ENCODE assay signal across 9 cellular contexts in the genomic region with DNA sequence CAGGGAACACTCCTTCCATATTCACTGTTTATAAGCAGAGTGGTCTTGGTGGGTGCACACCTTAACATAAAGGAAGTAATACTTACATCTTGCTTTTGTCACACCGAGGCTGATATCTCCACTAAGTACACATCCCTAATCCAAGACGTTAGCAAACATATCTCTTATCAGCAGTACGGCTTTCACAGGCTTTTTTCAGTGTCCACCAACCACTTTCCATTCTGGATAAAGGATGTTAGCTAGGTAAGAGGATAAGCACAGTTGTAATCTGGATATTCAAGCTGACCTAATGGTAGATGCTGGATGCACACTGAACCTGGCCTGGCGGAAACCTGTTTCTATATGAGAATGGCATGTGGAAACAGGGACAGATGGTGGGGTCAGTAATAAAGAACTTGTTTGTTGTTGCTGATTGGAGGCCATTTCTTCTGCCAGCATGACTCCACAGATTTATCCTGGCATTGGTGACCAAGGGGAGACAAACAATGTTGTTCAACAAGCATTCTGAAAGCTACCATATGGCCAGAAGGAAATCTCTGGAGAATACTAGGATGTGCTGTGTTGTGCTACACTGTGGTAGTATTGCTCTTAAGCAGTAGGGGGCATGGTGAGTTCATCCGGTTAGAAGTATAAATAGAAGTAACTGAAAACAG.
DNase-seq lines count a peak whose midpoint lies in the region; ATAC-seq, FAIRE-seq and TF ChIP-seq lines count a peak whose summit lies in the region.
"Had no signal": no experiment of that assay in that cellular context is flagged by ENCODE, and none has a peak within 500 bp of the region (broad histone marks: within the 10 kb centered on the region; RNA-seq: fewer than 3 reads in every experiment).

No MANE protein-coding gene starts in this region.

- no peaks in the 10 kb centered on the region for H3K27me3 Mint-ChIP-seq in stimulated activated naive B cell treated with anti-CD40 and anti-IgM and Interleukin-4, amounts not matched to agents 10 μg/mL and 1 μg/mL and 100 μg/mL, for 72 hours
- H3K27me3 Mint-ChIP-seq: CD4-positive, alpha-beta memory T cell had no signal

- BruUV-seq in GM12878 (replicated peaks; lab: Mats Ljungman, UMichigan), result no TSS peak

- H3K36me3 ChIP-seq in GM12878 (ENCODE audit: control insufficient read depth in 2 of 2, insufficient read depth in 2 of 2, low read length in 1 of 2), result no peaks in the 10 kb centered on the region

- SMC1A ChIA-PET in GM12878 (lab: Charles Lee; ENCODE audit: uncharacterized antibody, unreplicated experiment), result interaction anchor here (0.6 to 2.8 kb wide), 29 partner anchors 8 to 916 kb away, joined by 3 to 17 read pairs (median 4); no protein-coding TSS in a partner anchor

- RAD21 ChIA-PET in GM12878 (lab: Charles Lee; ENCODE audit: unreplicated experiment), result interaction anchor here (0.6 to 2.1 kb wide), 21 partner anchors 9 to 1331 kb away, joined by 3 to 19 read pairs (median 4); no protein-coding TSS in a partner anchor

- in situ Hi-C loops in GM12878 (cut with MboI), result no loop called here

- H3K4me1 Mint-ChIP-seq in stimulated activated naive B cell treated with anti-CD40 and anti-IgM and Interleukin-4, amounts not matched to agents 10 μg/mL and 1 μg/mL and 100 μg/mL, for 72 hours, result peaks cover 5 to 10% of the 10 kb centered on the region in 2 donors

- no peak for TF ChIP-seq EP300 in GM12878 (IDR thresholded peaks at IDR 0.05; ENCODE audit: borderline replicate concordance in 1 of 2, control insufficient read depth in 1 of 2, low read depth in 2 of 2, low read length in 2 of 2)

- TF ChIP-seq CTCF in GM12878 (IDR thresholded peaks at IDR 0.05 in 2 of 3, conservative IDR thresholded peaks at IDR 0.05 in 1 of 3; ENCODE audit: control insufficient read depth in 2 of 3, extremely low read depth in 1 of 3, insufficient read depth in 1 of 3, low read depth in 3 of 3, low read length in 3 of 3), result peak; percentile 64 to 75 (median 74)

- H3K36me3 Mint-ChIP-seq in stimulated activated naive B cell treated with anti-CD40 and anti-IgM and Interleukin-4, amounts not matched to agents 10 μg/mL and 1 μg/mL and 100 μg/mL, for 72 hours, result no peaks in the 10 kb centered on the region

- CTCF ChIA-PET in GM12878 (lab: Yijun Ruan, JAX), result interaction anchor here (0.7 to 2.3 kb wide), 40 partner anchors 9 to 1330 kb away, joined by 3 to 34 read pairs (median 4); no protein-coding TSS in a partner anchor

- H3K27ac ChIP-seq in GM12878 (ENCODE audit: control insufficient read depth, insufficient read depth), result no peak overlapping the region

- POLR2A ChIA-PET in GM12878 (lab: Charles Lee), result interaction anchor here (1.0 kb wide), 1 partner anchor 10 kb away, joined by 3 read pairs; no protein-coding TSS in a partner anchor

- H3K9ac ChIP-seq in GM12878 (ENCODE audit: control insufficient read depth, insufficient read depth, low read length), result no peak overlapping the region

- peak overlapping the region; percentile 71 for H2AFZ ChIP-seq in GM12878 (ENCODE audit: control insufficient read depth, low read depth, low read length)

- peak; percentile 80 for TF ChIP-seq RAD21 in GM12878 (IDR thresholded peaks at IDR 0.05; ENCODE audit: insufficient read depth, low read depth, low read length)

- intact Hi-C loops in GM12878 (cut with micrococcal nuclease; ENCODE audit: unreplicated experiment), result loop anchor here (1.0 to 10.0 kb wide), 3 partner anchors 387 to 913 kb away; no protein-coding TSS in a partner anchor

- H3K79me2 ChIP-seq in GM12878 (ENCODE audit: control insufficient read depth, insufficient read depth, low read length), result no peaks in the 10 kb centered on the region

- no peaks in the 10 kb centered on the region for H3K27me3 ChIP-seq in GM12878 (replicated peaks in 1 of 2; ENCODE audit: control insufficient read depth in 2 of 2, insufficient read depth in 2 of 2, low read length in 1 of 2)

- H3K4me3 Mint-ChIP-seq in stimulated activated naive B cell treated with anti-CD40 and anti-IgM and Interleukin-4, amounts not matched to agents 10 μg/mL and 1 μg/mL and 100 μg/mL, for 72 hours, result peak overlapping the region; percentile 55 to 74
- H3K4me3 Mint-ChIP-seq: CD4-positive, alpha-beta memory T cell had no signal

- no peak overlapping the region for H3K27ac Mint-ChIP-seq in stimulated activated naive B cell treated with anti-CD40 and anti-IgM and Interleukin-4, amounts not matched to agents 10 μg/mL and 1 μg/mL and 100 μg/mL, for 72 hours

- WGBS in GM12878 (ENCODE audit: insufficient coverage, insufficient replicate concordance, low lambda C conversion rate, missing lambda C conversion rate), result 24% methylated on average over 5 of the region's 5 CpGs

- TF ChIP-seq POLR2A in GM12878 (IDR thresholded peaks at IDR 0.05; ENCODE audit: low read depth, low read length), result no peak

- peaks cover 2% of the 10 kb centered on the region; the same call in 1 of the 2 replicates for H3K4me1 ChIP-seq in GM12878 (ENCODE audit: control insufficient read depth, insufficient read depth, low read length)

- 0 out of 2 replicates have a peak overlapping the region, but pooled peaks have one; percentile 1 for H3K4me3 ChIP-seq in GM12878

- ATAC-seq in GM21515 (IDR thresholded peaks at IDR 0.05; ENCODE audit: unreplicated experiment) (peak; percentile 99), HG03575 (IDR thresholded peaks at IDR 0.05; ENCODE audit: extremely low read depth, insufficient number of reproducible peaks, low FRiP score, unreplicated experiment) (peak; percentile 98), GM12878 (peak; percentile 99)
- ATAC-seq in stimulated activated naive B cell treated with anti-CD40 and anti-IgM and Interleukin-4, amounts not matched to agents 10 μg/mL and 1 μg/mL and 100 μg/mL, for 72 hours (replicated peaks), result peak; percentile 96 to 98

- no peaks in the 10 kb centered on the region for H4K20me1 ChIP-seq in GM12878 (ENCODE audit: control insufficient read depth, insufficient read depth)

- DNase-seq in SIG-M5 treated with dmso at 0.1 percent for 504 hours (lab: John Stamatoyannopoulos, UW; ENCODE audit: unreplicated experiment) (peak; percentile 76), SIG-M5 (lab: John Stamatoyannopoulos, UW) (no peak), NCI-H748 (lab: John Stamatoyannopoulos, UW; ENCODE audit: unreplicated experiment) (peak; percentile 91), GM12878 (ENCODE audit: low read depth, low spot score) (peak; percentile 20), iPS-NIHi7 (ENCODE audit: extremely low spot score) (peak; percentile 62)
- DNase-seq in stimulated activated naive B cell treated with anti-CD40 and anti-IgM and Interleukin-4, amounts not matched to agents 10 μg/mL and 1 μg/mL and 100 μg/mL, for 72 hours, result peak; percentile 6

- peak overlapping the region; percentile 63; the same call in 1 of the 2 replicates for H3K4me2 ChIP-seq in GM12878 (ENCODE audit: control insufficient read depth, insufficient read depth)

- no peaks in the 10 kb centered on the region for H3K9me3 ChIP-seq in GM12878 (replicated peaks; ENCODE audit: control insufficient read depth, insufficient read depth, low read length)

- H3K9me3 Mint-ChIP-seq in stimulated activated naive B cell treated with anti-CD40 and anti-IgM and Interleukin-4, amounts not matched to agents 10 μg/mL and 1 μg/mL and 100 μg/mL, for 72 hours, result no peaks in the 10 kb centered on the region
- H3K9me3 Mint-ChIP-seq: CD4-positive, alpha-beta memory T cell had no signal

- peak; percentile 80 for FAIRE-seq in GM12878 (lab: Jason Lieb, UNC)

TF ChIP-seq in GM12878, 131 proteins besides CTCF, POLR2A, EP300 and RAD21:
- peak; percentile 49 for TF ChIP-seq MEF2B (IDR thresholded peaks at IDR 0.05; ENCODE audit: partially characterized antibody, poor library complexity, severe bottlenecking)
- no peak for TF ChIP-seq HDAC6 (IDR thresholded peaks at IDR 0.05; ENCODE audit: unreplicated experiment)
- TF ChIP-seq IRF4 (IDR thresholded peaks at IDR 0.05; ENCODE audit: low read depth, low read length), result 0 out of 2 replicates have a peak, but pooled peaks have one; percentile 31
- TF ChIP-seq GABPA (IDR thresholded peaks at IDR 0.05; ENCODE audit: low read depth), result peak; percentile 44; the same call in 1 of the 2 replicates
- TF ChIP-seq, protein P1, sequence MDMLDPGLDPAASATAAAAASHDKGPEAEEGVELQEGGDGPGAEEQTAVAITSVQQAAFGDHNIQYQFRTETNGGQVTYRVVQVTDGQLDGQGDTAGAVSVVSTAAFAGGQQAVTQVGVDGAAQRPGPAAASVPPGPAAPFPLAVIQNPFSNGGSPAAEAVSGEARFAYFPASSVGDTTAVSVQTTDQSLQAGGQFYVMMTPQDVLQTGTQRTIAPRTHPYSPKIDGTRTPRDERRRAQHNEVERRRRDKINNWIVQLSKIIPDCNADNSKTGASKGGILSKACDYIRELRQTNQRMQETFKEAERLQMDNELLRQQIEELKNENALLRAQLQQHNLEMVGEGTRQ (IDR thresholded peaks at IDR 0.05; ENCODE audit: borderline replicate concordance, low read depth, low read length), result no peak
- peak; percentile 87 for TF ChIP-seq MEF2A (IDR thresholded peaks at IDR 0.05; ENCODE audit: insufficient read depth, low read depth, low read length)
- TF ChIP-seq KDM1A (IDR thresholded peaks at IDR 0.05; ENCODE audit: borderline replicate concordance), result no peak
- no peak for TF ChIP-seq ZBED1 (IDR thresholded peaks at IDR 0.05; ENCODE audit: borderline replicate concordance)
- 0 out of 2 replicates have a peak, but pooled peaks have one; percentile 34 for TF ChIP-seq RUNX3 (IDR thresholded peaks at IDR 0.05; ENCODE audit: low read length)
- no peak for TF ChIP-seq NR2C2 (IDR thresholded peaks at IDR 0.05; ENCODE audit: borderline replicate concordance, control insufficient read depth, insufficient read length, low read depth)
- TF ChIP-seq BCL11A (IDR thresholded peaks at IDR 0.05; ENCODE audit: low read depth, low read length), result no peak
- TF ChIP-seq SMC3 (IDR thresholded peaks at IDR 0.05; ENCODE audit: borderline replicate concordance, low read length), result peak; percentile 68
TF ChIP-seq in GM12878: peak in this region for 6.
